In the genomic region with DNA sequence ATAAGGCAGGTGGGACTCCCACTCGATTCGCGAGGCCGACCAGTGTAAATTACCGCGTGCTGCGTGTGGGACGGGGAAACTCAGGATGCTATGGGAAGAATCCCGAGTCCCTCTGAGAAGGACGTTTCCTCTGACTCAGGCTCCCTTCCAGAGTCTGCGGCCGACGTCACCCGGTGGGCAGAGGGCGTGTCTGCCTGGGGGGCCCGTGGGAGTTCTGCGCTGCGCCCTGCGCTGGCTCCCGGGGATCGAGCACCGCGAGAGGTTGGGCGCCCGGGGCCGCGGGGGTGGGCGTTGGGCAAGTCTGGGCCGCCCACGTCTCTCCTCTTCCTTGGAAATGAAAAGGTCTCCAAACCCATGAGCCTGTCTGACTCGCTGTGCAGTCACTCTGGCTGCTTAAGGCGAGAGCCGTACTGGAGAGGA, we compare ENCODE assay signal across 7 cellular contexts. TPM values are rescaled to one million over a fixed set of nuclear protein-coding genes. Genes with fewer than 3 reads are reported as not detected.
A peak's percentile ranks its signal among the peaks of the same experiment; 100 is the strongest.
DNase-seq lines count a peak whose midpoint lies in the region; ATAC-seq and TF ChIP-seq lines count a peak whose summit lies in the region.

No MANE protein-coding gene starts in this region.

- intact Hi-C loops in upper lobe of right lung (cut with DNase I) = no loop called here

- peaks cover 20% of the 10 kb centered on the region for H3K27me3 ChIP-seq in upper lobe of right lung

- DNase-seq in M059J (ENCODE audit: low read depth) (peak; percentile 80), fibroblast of villous mesenchyme (ENCODE audit: low read depth) (peak; percentile 61), omental fat pad (ENCODE audit: low spot score) (peak; percentile 37), upper lobe of right lung (peak; percentile 78), SHP77 (lab: John Stamatoyannopoulos, UW) (no peak)
- peak; percentile 47 for DNase-seq in activated T-cell treated with anti-CD3 and anti-CD28 coated beads, Interleukin-2, amount 50 U/mL, for 1 hour

- H3K9me3 ChIP-seq in upper lobe of right lung = no peaks in the 10 kb centered on the region

- peaks cover 8% of the 10 kb centered on the region for H3K4me1 ChIP-seq in upper lobe of right lung

- H3K27ac ChIP-seq in upper lobe of right lung = no peak overlapping the region

- ATAC-seq in GM18498 (IDR thresholded peaks at IDR 0.05; ENCODE audit: unreplicated experiment) (peak; percentile 16), omental fat pad (ENCODE audit: low FRiP score) (peak; percentile 91), upper lobe of right lung (peak; percentile 68)

- TF ChIP-seq CTCF in fibroblast of villous mesenchyme (IDR thresholded peaks at IDR 0.05; ENCODE audit: insufficient read depth, low read depth, low read length) (no peak), omental fat pad (IDR thresholded peaks at IDR 0.05) (no peak), upper lobe of right lung (IDR thresholded peaks at IDR 0.05) (no peak)

- peak overlapping the region; percentile 66 for H3K4me3 ChIP-seq in fibroblast of villous mesenchyme (ENCODE audit: low read depth, low read length)
- H3K4me3 ChIP-seq in upper lobe of right lung = peak overlapping the region; percentile 70

- H3K36me3 ChIP-seq in upper lobe of right lung = no peaks in the 10 kb centered on the region

RNA-seq across cellular contexts. Expression of gene NIPAL1, which starts 0.5 kb away (rescaled TPM):
- 3.3 and 4.6 TPM in 2 replicates for total RNA-seq in M059J (2014; rRNA removed; shearing (Covaris generic))
- total RNA-seq in fibroblast of villous mesenchyme = 1.6 and 4.3 TPM in 2 replicates
- 1 to 10 TPM in 2 of 4 donors, under 1 TPM in 1, not detected in 1; 0.50 to 6.5 (median 1.1) TPM for total RNA-seq in omental fat pad
- total RNA-seq in upper lobe of right lung = 2.0 TPM

RNA-seq across cellular contexts. Expression of gene CNGA1, which starts 0.6 kb away (rescaled TPM):
- total RNA-seq in M059J (2014; rRNA removed; shearing (Covaris generic)) = 0.32 TPM in 1 of 2 replicates, not detected in the other
- under 0.01 and 0.64 TPM in 2 replicates for total RNA-seq in fibroblast of villous mesenchyme
- 1 to 10 TPM in 3 of 4 donors, not detected in 1; 1.1 to 1.7 (median 1.4) TPM for total RNA-seq in omental fat pad
- not detected for total RNA-seq in upper lobe of right lung

Comparison
In these comparisons a context has a peak if more than half of its experiments do, and no peak if none do; other contexts are left out.
1. ATAC-seq: peak in every context shown above with its lines; median percentile 91 in omental fat pad; 68 in upper lobe of right lung; 16 in GM18498.
2. DNase-seq: peak in M059J (single experiment), activated T-cell treated with anti-CD3 and anti-CD28 coated beads, Interleukin-2, amount 50 U/mL, for 1 hour (single experiment), fibroblast of villous mesenchyme (single experiment), omental fat pad (single experiment) and upper lobe of right lung (single experiment); none in SHP77 (0 of 2).